Comparison of ENCODE assay signal across 16 cellular contexts in the genomic region with DNA sequence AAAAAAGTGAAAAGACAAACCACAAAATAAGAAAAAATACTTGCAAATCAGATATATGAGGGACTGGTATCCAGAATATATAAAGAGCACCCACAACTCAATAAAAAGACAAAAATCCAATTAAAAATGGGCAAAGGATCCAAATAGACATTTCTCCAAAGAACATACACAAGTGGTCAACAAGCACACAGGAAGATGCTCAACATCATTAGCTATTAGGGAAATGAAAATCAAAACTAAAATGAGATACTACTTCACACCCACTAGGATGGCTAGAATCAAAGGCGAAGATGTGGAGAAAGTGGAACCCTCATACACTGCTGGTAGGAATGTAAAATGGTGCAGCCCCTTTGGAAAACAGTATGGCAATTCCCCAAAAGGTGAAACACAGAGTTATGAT. TPM values are rescaled to one million over a fixed set of nuclear protein-coding genes. Genes with fewer than 3 reads are reported as not detected.
DNase-seq lines count a peak whose midpoint lies in the region; ATAC-seq, FAIRE-seq and TF ChIP-seq lines count a peak whose summit lies in the region.
"Had no signal": no experiment of that assay in that cellular context is flagged by ENCODE, and none has a peak within 500 bp of the region (broad histone marks: within the 10 kb centered on the region; RNA-seq: fewer than 3 reads in every experiment).

No MANE protein-coding gene starts in this region.

- BruUV-seq in HepG2 (replicated peaks; lab: Mats Ljungman, UMichigan): no TSS peak

- TF ChIP-seq POLR2A in esophagus squamous epithelium (IDR thresholded peaks at IDR 0.05): no peak
- TF ChIP-seq POLR2A in HepG2 (IDR thresholded peaks at IDR 0.05; ENCODE audit: insufficient read depth in 1 of 2, low read depth in 2 of 2, low read length in 2 of 2): no peak

- no peak overlapping the region for H3K4ac ChIP-seq in mesendoderm (ENCODE audit: low read depth, low read length)

- no peak overlapping the region for H2AFZ ChIP-seq in HepG2 (ENCODE audit: low read length)

- H3K56ac ChIP-seq in mesendoderm (ENCODE audit: low read length): no peak overlapping the region

- intact Hi-C loops in CD4-positive, alpha-beta memory T cell (cut with micrococcal nuclease): loop anchor here (5.0 kb wide), 1 partner anchor 124 kb away; no protein-coding TSS in a partner anchor
- intact Hi-C loops in esophagus squamous epithelium (cut with DNase I) (no loop called here), HepG2 (cut with micrococcal nuclease; ENCODE audit: unreplicated experiment) (no loop called here)

- no peaks in the 10 kb centered on the region for H3K9me3 ChIP-seq in CD4-positive, alpha-beta memory T cell (ENCODE audit: control insufficient read depth in 1 of 2, low read length in 2 of 2)
- H3K9me3 ChIP-seq in esophagus squamous epithelium (no peaks in the 10 kb centered on the region), HepG2 (ENCODE audit: low read length) (no peaks in the 10 kb centered on the region)
- H3K9me3 ChIP-seq: adrenal gland, thyroid gland had no signal

- no peak overlapping the region for H3K23ac ChIP-seq in mesendoderm (ENCODE audit: low read length)

- H3K4me2 ChIP-seq in HepG2 (ENCODE audit: low read depth, low read length): no peak overlapping the region
- no peak overlapping the region for H3K4me2 ChIP-seq in mesendoderm (ENCODE audit: low read length)

- H3K4me3 Mint-ChIP-seq in CD4-positive, alpha-beta memory T cell: peak overlapping the region in 7 of 8 donors; percentile 6 to 72 (median 53)
- peak overlapping the region in 2 of 3 donors; percentile 35 to 91 for H3K4me3 Mint-ChIP-seq in T-cell

- H3K27me3 ChIP-seq in CD4-positive, alpha-beta memory T cell (ENCODE audit: insufficient read depth, low read length): no peaks in the 10 kb centered on the region
- H3K27me3 ChIP-seq in esophagus squamous epithelium (no peaks in the 10 kb centered on the region), HepG2 (ENCODE audit: control insufficient read depth in 1 of 2, insufficient read depth in 2 of 2, low read length in 2 of 2) (no peaks in the 10 kb centered on the region), mesendoderm (ENCODE audit: insufficient read depth, low read length, poor library complexity) (no peaks in the 10 kb centered on the region)
- H3K27me3 ChIP-seq: adrenal gland, heart right ventricle, thyroid gland had no signal

- H3K79me1 ChIP-seq in mesendoderm (ENCODE audit: low read length): peaks cover 33% of the 10 kb centered on the region

- CTCF ChIA-PET in CD4-positive, alpha-beta memory T cell (lab: Charles Lee; ENCODE audit: partially characterized antibody): interaction anchor here (0.9 to 13.9 kb wide), 8 partner anchors 11 to 77 kb away, joined by 3 to 300 read pairs (median 4); partner anchors contain the start of gene DPM2
- CTCF ChIA-PET in T-cell (lab: Charles Lee): interaction anchor here (0.9 to 7.2 kb wide), 3 partner anchors 22 to 76 kb away, joined by 4 to 81 read pairs (median 4); no protein-coding TSS in a partner anchor
- CTCF ChIA-PET in HepG2 (lab: Yijun Ruan, JAX; ENCODE audit: low intra/inter-chr PET ratio, low total read pairs): no interaction called here

- H4K20me1 ChIP-seq in HepG2 (ENCODE audit: insufficient read depth, low read length): 0 out of 2 replicates have a peak, but pooled peaks cover 3% of the 10 kb centered on the region

- no peak overlapping the region for H2BK15ac ChIP-seq in mesendoderm (replicated peaks; ENCODE audit: low read depth)

- peaks cover 87% of the 10 kb centered on the region for H3K79me2 ChIP-seq in HepG2 (ENCODE audit: insufficient read depth, low read length)
- peaks cover 40% of the 10 kb centered on the region for H3K79me2 ChIP-seq in mesendoderm (ENCODE audit: control insufficient read depth, insufficient read depth, low read length)

- peaks cover 100% of the 10 kb centered on the region for H3K4me1 ChIP-seq in CD4-positive, alpha-beta memory T cell (ENCODE audit: insufficient read depth, low read length)
- H3K4me1 ChIP-seq in esophagus squamous epithelium (peaks cover 57 to 100% (median 69%) of the 10 kb centered on the region in 3 donors), HepG2 (ENCODE audit: insufficient read depth, low read length) (peaks cover 51% of the 10 kb centered on the region), mesendoderm (ENCODE audit: control insufficient read depth, low read depth, low read length) (no peaks in the 10 kb centered on the region)

- no peak overlapping the region for H2BK120ac ChIP-seq in mesendoderm (ENCODE audit: low read depth, low read length)

- no peaks in the 10 kb centered on the region for H3K9me3 Mint-ChIP-seq in CD4-positive, alpha-beta memory T cell
- H3K9me3 Mint-ChIP-seq in T-cell: no peaks in the 10 kb centered on the region

- no peak for DNase-seq in CD4-positive, alpha-beta memory T cell
- DNase-seq in T-cell: no peak
- DNase-seq in esophagus squamous epithelium (lab: John Stamatoyannopoulos, UW): no peak
- no peak for DNase-seq in HepG2 (ENCODE audit: low spot score)
- DNase-seq in T-helper 1 cell: no peak
- DNase-seq in mesendoderm: no peak
- DNase-seq: adrenal gland; heart right ventricle; NCI-H1105 treated with DMSO at 0.1 percent for 48 hours; NCI-H2107; NCI-H524; Right ventricle myocardium superior; stimulated activated CD4-positive, alpha-beta T cell treated with anti-CD3 and anti-CD28 coated beads, Interleukin-4, amount 100 ng/mL, for 24 hours; thyroid gland had no signal

- no peaks in the 10 kb centered on the region for H3K27me3 Mint-ChIP-seq in CD4-positive, alpha-beta memory T cell
- no peaks in the 10 kb centered on the region for H3K27me3 Mint-ChIP-seq in T-cell

- H3K27ac Mint-ChIP-seq in CD4-positive, alpha-beta memory T cell: peak overlapping the region; percentile 79 to 97 (median 90)
- H3K27ac Mint-ChIP-seq in T-cell: peak overlapping the region; percentile 83 to 88

- no peak overlapping the region for H2AK5ac ChIP-seq in mesendoderm (ENCODE audit: low read length)

- H3K18ac ChIP-seq in mesendoderm (ENCODE audit: low read length): no peak overlapping the region

- no peak for TF ChIP-seq RAD21 in HepG2 (CRISPR knock-in tag; IDR thresholded peaks at IDR 0.05)

- peaks cover 30 to 56% of the 10 kb centered on the region in 2 donors for H3K36me3 Mint-ChIP-seq in CD4-positive, alpha-beta memory T cell
- H3K36me3 Mint-ChIP-seq in T-cell: peaks cover 33% of the 10 kb centered on the region

- H3K4me3 ChIP-seq in CD4-positive, alpha-beta memory T cell (ENCODE audit: low read length in 2 of 2): no peak overlapping the region
- H3K4me3 ChIP-seq in esophagus squamous epithelium: no peak overlapping the region
- no peak overlapping the region for H3K4me3 ChIP-seq in HepG2 (replicated peaks in 1 of 3; ENCODE audit: insufficient read depth in 1 of 3, low read depth in 2 of 3, low read length in 3 of 3)
- no peak overlapping the region for H3K4me3 ChIP-seq in mesendoderm (ENCODE audit: low read length)
- H3K4me3 ChIP-seq: adrenal gland, heart right ventricle, thyroid gland had no signal

- in situ Hi-C loops in HepG2 (cut with HindIII; ENCODE audit: extremely low pct_ligation_motif_present, low pct_unique_long_range_greater_than_20kb): no loop called here

- TF ChIP-seq CTCF in esophagus squamous epithelium (IDR thresholded peaks at IDR 0.05) (no peak), HepG2 (CRISPR knock-in tag; IDR thresholded peaks at IDR 0.05) (no peak)

- POLR2A ChIA-PET in CD4-positive, alpha-beta memory T cell (lab: Charles Lee; ENCODE audit: partially characterized antibody): interaction anchor here (1.6 to 36.2 kb wide), 3 partner anchors 15 to 67 kb away, joined by 6 to 1317 read pairs (median 482); partner anchors contain the start of gene EEIG1
- POLR2A ChIA-PET in T-cell (lab: Charles Lee): interaction anchor here in 1 of 2 donors (0.6 kb wide), 1 partner anchor 75 kb away, joined by 3 read pairs; no protein-coding TSS in a partner anchor
- POLR2A ChIA-PET in HepG2 (lab: Yijun Ruan, JAX): no interaction called here

- H3K4me1 Mint-ChIP-seq in CD4-positive, alpha-beta memory T cell: peaks cover 67 to 99% (median 84%) of the 10 kb centered on the region in 4 donors
- H3K4me1 Mint-ChIP-seq in T-cell: peaks cover 95 to 98% (median 97%) of the 10 kb centered on the region in 3 donors

- peaks cover 6% of the 10 kb centered on the region for H3K36me3 ChIP-seq in CD4-positive, alpha-beta memory T cell (ENCODE audit: insufficient read depth, low read length)
- peaks cover 0 to 5% (median 0%) of the 10 kb centered on the region in 3 donors for H3K36me3 ChIP-seq in esophagus squamous epithelium
- H3K36me3 ChIP-seq in HepG2 (replicated peaks in 1 of 2; ENCODE audit: control insufficient read depth in 1 of 2, insufficient read depth in 2 of 2, low read length in 2 of 2): peaks cover 0 to 9% of the 10 kb centered on the region in 2 experiments; a peak in 3 of 5 replicates
- no peaks in the 10 kb centered on the region for H3K36me3 ChIP-seq in mesendoderm (ENCODE audit: control insufficient read depth, insufficient read depth, low read length)
- H3K36me3 ChIP-seq: adrenal gland, heart right ventricle, thyroid gland had no signal

- no peak overlapping the region for H4K8ac ChIP-seq in mesendoderm (ENCODE audit: low read depth, low read length)

- no peak overlapping the region for H4K5ac ChIP-seq in mesendoderm (ENCODE audit: low read length)

- FAIRE-seq in HepG2 (lab: Jason Lieb, UNC): no peak

- peak overlapping the region; percentile 14 for H3K27ac ChIP-seq in CD4-positive, alpha-beta memory T cell (ENCODE audit: low read depth, low read length)
- H3K27ac ChIP-seq in esophagus squamous epithelium: peak overlapping the region; percentile 88 to 99 (median 96)
- no peak overlapping the region for H3K27ac ChIP-seq in HepG2 (ENCODE audit: extremely low read length, insufficient read depth, low read length)
- H3K27ac ChIP-seq in mesendoderm (ENCODE audit: low read depth, low read length): no peak overlapping the region

- ATAC-seq in T-cell (replicated peaks in 1 of 4) (no peak), HepG2 (no peak)
- ATAC-seq: activated CD4-positive, CD25-positive, alpha-beta regulatory T cell treated with anti-CD3 and anti-CD28 coated beads, Interleukin-2, amount 50 U/mL, for 24 hours; heart right ventricle had no signal

- WGBS in esophagus squamous epithelium, 2 donors: 93 to 96% methylated on average over 1 of the region's 1 CpG
- WGBS in HepG2 (ENCODE audit: low lambda C conversion rate): 100% methylated on average over 1 of the region's 1 CpG
- WGBS in mesendoderm (ENCODE audit: extremely low coverage, insufficient coverage, low lambda C conversion rate): no CpG with 5 or more reads among the region's 1 CpG

- TF ChIP-seq EP300 in HepG2 (IDR thresholded peaks at IDR 0.05; ENCODE audit: low read depth in 2 of 2, low read length in 2 of 2) (no peak), HepG2 (CRISPR knock-in tag; IDR thresholded peaks at IDR 0.05; ENCODE audit: borderline replicate concordance) (no peak)

- no peak overlapping the region for H2BK5ac ChIP-seq in mesendoderm (ENCODE audit: low read length)

- H3K9ac ChIP-seq in HepG2 (ENCODE audit: insufficient read depth, low read depth, low read length) (no peak overlapping the region), mesendoderm (ENCODE audit: low read length) (no peak overlapping the region)

RNA-seq across cellular contexts. Expression of gene DPM2, which starts 21.1 kb away (rescaled TPM):
- total RNA-seq in CD4-positive, alpha-beta memory T cell: 10 to 100 TPM; 37.0 to 39.7 TPM
- 10 to 100 TPM; 41.0 to 43.1 TPM for polyA plus RNA-seq in CD4-positive, alpha-beta memory T cell
- 10 to 100 TPM; 32.3 to 66.5 (median 60.5) TPM for total RNA-seq in T-cell
- total RNA-seq in esophagus squamous epithelium: 10 to 100 TPM; 12.5 to 18.5 (median 15.7) TPM
- 17.5 and 24.8 TPM in 2 replicates for total RNA-seq in HepG2 (2016; rRNA removed; fragmentation: Illumina TruSeq; extraction: Trizol)
- total RNA-seq in HepG2 (2016; cell fraction: cytosol; rRNA removed; fragmentation: Illumina TruSeq; extraction: Trizol; ENCODE audit: low read depth): 20.0 and 27.3 TPM in 2 replicates
- 14.9 and 23.0 TPM in 2 replicates for total RNA-seq in HepG2 (2016; cell fraction: insoluble cytoplasmic fraction; rRNA removed; fragmentation: Illumina TruSeq; extraction: Trizol)
- 31.4 and 35.9 TPM in 2 replicates for total RNA-seq in HepG2 (2016; cell fraction: membrane; rRNA removed; fragmentation: Illumina TruSeq; extraction: Trizol)
- total RNA-seq in HepG2 (2016; cell fraction: nucleus; rRNA removed; fragmentation: Illumina TruSeq; extraction: Trizol): 18.6 and 22.0 TPM in 2 replicates
- 35.3 and 38.6 TPM in 2 replicates for polyA plus RNA-seq in HepG2 (2011; rRNA removed)
- 30.5 and 35.2 TPM in 2 replicates for polyA plus RNA-seq in HepG2 (2011; cell fraction: cytosol; rRNA removed)
- polyA plus RNA-seq in HepG2 (2011; cell fraction: nucleus; rRNA removed): 36.6 and 37.4 TPM in 2 replicates
- polyA plus RNA-seq in HepG2 (2012): 21.4 and 25.3 TPM in 2 replicates
- 32.5 and 40.9 TPM in 2 replicates for polyA plus RNA-seq in HepG2 (2016; cell fraction: cytosol; fragmentation: Illumina TruSeq; extraction: Trizol; ENCODE audit: low read depth)
- polyA plus RNA-seq in HepG2 (2016; cell fraction: insoluble cytoplasmic fraction; fragmentation: Illumina TruSeq; extraction: Trizol; ENCODE audit: low read depth): 30.7 and 34.8 TPM in 2 replicates
- 49.8 and 53.8 TPM in 2 replicates for polyA plus RNA-seq in HepG2 (2016; cell fraction: membrane; fragmentation: Illumina TruSeq; extraction: Trizol; ENCODE audit: low read depth)
- polyA plus RNA-seq in HepG2 (2016; cell fraction: nucleus; fragmentation: Illumina TruSeq; extraction: Trizol; ENCODE audit: insufficient read depth, low read depth): 49.9 and 52.5 TPM in 2 replicates
- polyA minus RNA-seq in HepG2 (2011; rRNA and poly(A)+ RNA removed; ENCODE audit: low replicate concordance): 68.5 and 193 TPM in 2 replicates
- 12.9 and 15.4 TPM in 2 replicates for polyA minus RNA-seq in HepG2 (2011; cell fraction: cytosol; rRNA and poly(A)+ RNA removed)
- polyA minus RNA-seq in HepG2 (2011; cell fraction: nucleus; rRNA and poly(A)+ RNA removed): 34.8 and 35.4 TPM in 2 replicates
- 31.9 TPM for polyA plus RNA-seq in mesendoderm (2013, experiment 1 of 2)
- 33.2 TPM for polyA plus RNA-seq in mesendoderm (2013, experiment 2 of 2)

RNA-seq across cellular contexts. Expression of gene EEIG1, which starts 22.1 kb away (rescaled TPM):
- total RNA-seq in CD4-positive, alpha-beta memory T cell: 100 to 1,000 TPM; 516 to 550 TPM
- polyA plus RNA-seq in CD4-positive, alpha-beta memory T cell: 100 to 1,000 TPM in 1 of 2 donors, 10 to 100 TPM in 1; 95.4 to 205 TPM
- total RNA-seq in T-cell (100 to 1,000 TPM; 351 to 746 (median 698) TPM), esophagus squamous epithelium (10 to 100 TPM; 16.9 to 65.0 (median 24.0) TPM), HepG2 (2016; rRNA removed; fragmentation: Illumina TruSeq; extraction: Trizol) (16.1 and 16.6 TPM in 2 replicates)
- 10.4 and 11.3 TPM in 2 replicates for total RNA-seq in HepG2 (2016; cell fraction: cytosol; rRNA removed; fragmentation: Illumina TruSeq; extraction: Trizol; ENCODE audit: low read depth)
- total RNA-seq in HepG2 (2016; cell fraction: insoluble cytoplasmic fraction; rRNA removed; fragmentation: Illumina TruSeq; extraction: Trizol): 12.3 and 17.2 TPM in 2 replicates
- total RNA-seq in HepG2 (2016; cell fraction: membrane; rRNA removed; fragmentation: Illumina TruSeq; extraction: Trizol): 21.5 and 21.9 TPM in 2 replicates
- total RNA-seq in HepG2 (2016; cell fraction: nucleus; rRNA removed; fragmentation: Illumina TruSeq; extraction: Trizol): 20.0 and 24.0 TPM in 2 replicates
- polyA plus RNA-seq in HepG2 (2011; rRNA removed): 25.2 and 30.1 TPM in 2 replicates
- 19.7 and 22.7 TPM in 2 replicates for polyA plus RNA-seq in HepG2 (2011; cell fraction: cytosol; rRNA removed)
- 108 and 126 TPM in 2 replicates for polyA plus RNA-seq in HepG2 (2011; cell fraction: nucleus; rRNA removed)
- 22.5 and 36.8 TPM in 2 replicates for polyA plus RNA-seq in HepG2 (2012)
- 3.8 and 4.2 TPM in 2 replicates for polyA plus RNA-seq in HepG2 (2016; cell fraction: cytosol; fragmentation: Illumina TruSeq; extraction: Trizol; ENCODE audit: low read depth)
- polyA plus RNA-seq in HepG2 (2016; cell fraction: insoluble cytoplasmic fraction; fragmentation: Illumina TruSeq; extraction: Trizol; ENCODE audit: low read depth): 24.1 and 30.7 TPM in 2 replicates
- polyA plus RNA-seq in HepG2 (2016; cell fraction: membrane; fragmentation: Illumina TruSeq; extraction: Trizol; ENCODE audit: low read depth): 16.7 and 17.4 TPM in 2 replicates
- 72.4 and 76.1 TPM in 2 replicates for polyA plus RNA-seq in HepG2 (2016; cell fraction: nucleus; fragmentation: Illumina TruSeq; extraction: Trizol; ENCODE audit: insufficient read depth, low read depth)
- polyA minus RNA-seq in HepG2 (2011; rRNA and poly(A)+ RNA removed; ENCODE audit: low replicate concordance): 25.3 and 40.6 TPM in 2 replicates
- 8.3 and 11.4 TPM in 2 replicates for polyA minus RNA-seq in HepG2 (2011; cell fraction: cytosol; rRNA and poly(A)+ RNA removed)
- polyA minus RNA-seq in HepG2 (2011; cell fraction: nucleus; rRNA and poly(A)+ RNA removed): 25.0 and 25.4 TPM in 2 replicates
- 17.5 TPM for polyA plus RNA-seq in mesendoderm (2013, experiment 1 of 2)
- 16.7 TPM for polyA plus RNA-seq in mesendoderm (2013, experiment 2 of 2)

RNA-seq across cellular contexts. Expression of gene PIP5KL1, which starts 28.2 kb away (rescaled TPM):
- total RNA-seq in CD4-positive, alpha-beta memory T cell: 1 to 10 TPM in 1 of 2 experiments, under 1 TPM in 1; 0.72 to 1.8 TPM
- under 1 TPM; 0.26 to 0.79 TPM for polyA plus RNA-seq in CD4-positive, alpha-beta memory T cell
- total RNA-seq in T-cell (1 to 10 TPM in 4 of 5 donors, under 1 TPM in 1; 0.99 to 5.6 (median 2.6) TPM), esophagus squamous epithelium (1 to 10 TPM in 3 of 4 donors, not detected in 1; 3.1 to 4.6 (median 3.6) TPM), HepG2 (2016; rRNA removed; fragmentation: Illumina TruSeq; extraction: Trizol) (0.20 TPM in 1 of 2 replicates, not detected in the other)
- total RNA-seq in HepG2 (2016; cell fraction: cytosol; rRNA removed; fragmentation: Illumina TruSeq; extraction: Trizol; ENCODE audit: low read depth): 0.51 TPM in 1 of 2 replicates, not detected in the other
- total RNA-seq in HepG2 (2016; cell fraction: insoluble cytoplasmic fraction; rRNA removed; fragmentation: Illumina TruSeq; extraction: Trizol): 0.15 TPM in 1 of 2 replicates, not detected in the other
- not detected in 2 replicates for total RNA-seq in HepG2 (2016; cell fraction: membrane; rRNA removed; fragmentation: Illumina TruSeq; extraction: Trizol)
- total RNA-seq in HepG2 (2016; cell fraction: nucleus; rRNA removed; fragmentation: Illumina TruSeq; extraction: Trizol): 0.56 TPM in 1 of 2 replicates, not detected in the other
- polyA plus RNA-seq in HepG2 (2011; rRNA removed): 0.44 and 0.49 TPM in 2 replicates
- 0.17 and 0.32 TPM in 2 replicates for polyA plus RNA-seq in HepG2 (2011; cell fraction: cytosol; rRNA removed)
- 5.3 and 9.9 TPM in 2 replicates for polyA plus RNA-seq in HepG2 (2011; cell fraction: nucleus; rRNA removed)
- 0.32 and 0.67 TPM in 2 replicates for polyA plus RNA-seq in HepG2 (2012)
- polyA plus RNA-seq in HepG2 (2016; cell fraction: cytosol; fragmentation: Illumina TruSeq; extraction: Trizol; ENCODE audit: low read depth): 0.24 TPM in 1 of 2 replicates, not detected in the other
- polyA plus RNA-seq in HepG2 (2016; cell fraction: insoluble cytoplasmic fraction; fragmentation: Illumina TruSeq; extraction: Trizol; ENCODE audit: low read depth): not detected in 2 replicates
- polyA plus RNA-seq in HepG2 (2016; cell fraction: membrane; fragmentation: Illumina TruSeq; extraction: Trizol; ENCODE audit: low read depth): not detected in 2 replicates
- 1.1 TPM in 1 of 2 replicates, not detected in the other for polyA plus RNA-seq in HepG2 (2016; cell fraction: nucleus; fragmentation: Illumina TruSeq; extraction: Trizol; ENCODE audit: insufficient read depth, low read depth)
- 0.72 and 1.4 TPM in 2 replicates for polyA minus RNA-seq in HepG2 (2011; rRNA and poly(A)+ RNA removed; ENCODE audit: low replicate concordance)
- 0.88 TPM in 1 of 2 replicates, not detected in the other for polyA minus RNA-seq in HepG2 (2011; cell fraction: cytosol; rRNA and poly(A)+ RNA removed)
- polyA minus RNA-seq in HepG2 (2011; cell fraction: nucleus; rRNA and poly(A)+ RNA removed): 1.3 and 2.2 TPM in 2 replicates
- 4.1 TPM for polyA plus RNA-seq in mesendoderm (2013, experiment 1 of 2)
- 3.5 TPM for polyA plus RNA-seq in mesendoderm (2013, experiment 2 of 2)
- total RNA-seq: skeletal muscle tissue had no signal

RNA-seq across cellular contexts. Expression of gene ST6GALNAC4, which starts 41.9 kb away (rescaled TPM):
- total RNA-seq in CD4-positive, alpha-beta memory T cell: 10 to 100 TPM; 35.7 to 38.1 TPM
- 10 to 100 TPM; 10.2 to 18.5 TPM for polyA plus RNA-seq in CD4-positive, alpha-beta memory T cell
- total RNA-seq in T-cell (10 to 100 TPM; 24.9 to 40.7 (median 35.1) TPM), esophagus squamous epithelium (10 to 100 TPM; 12.5 to 33.0 (median 23.8) TPM), HepG2 (2016; rRNA removed; fragmentation: Illumina TruSeq; extraction: Trizol) (14.8 and 18.8 TPM in 2 replicates)
- total RNA-seq in HepG2 (2016; cell fraction: cytosol; rRNA removed; fragmentation: Illumina TruSeq; extraction: Trizol; ENCODE audit: low read depth): 35.6 and 43.0 TPM in 2 replicates
- 13.0 and 19.7 TPM in 2 replicates for total RNA-seq in HepG2 (2016; cell fraction: insoluble cytoplasmic fraction; rRNA removed; fragmentation: Illumina TruSeq; extraction: Trizol)
- total RNA-seq in HepG2 (2016; cell fraction: membrane; rRNA removed; fragmentation: Illumina TruSeq; extraction: Trizol): 47.7 and 65.6 TPM in 2 replicates
- total RNA-seq in HepG2 (2016; cell fraction: nucleus; rRNA removed; fragmentation: Illumina TruSeq; extraction: Trizol): 12.8 and 17.5 TPM in 2 replicates
- 27.7 and 36.4 TPM in 2 replicates for polyA plus RNA-seq in HepG2 (2011; rRNA removed)
- 26.2 and 47.9 TPM in 2 replicates for polyA plus RNA-seq in HepG2 (2011; cell fraction: cytosol; rRNA removed)
- 41.2 and 43.3 TPM in 2 replicates for polyA plus RNA-seq in HepG2 (2011; cell fraction: nucleus; rRNA removed)
- 14.8 and 21.6 TPM in 2 replicates for polyA plus RNA-seq in HepG2 (2012)
- 55.5 and 75.3 TPM in 2 replicates for polyA plus RNA-seq in HepG2 (2016; cell fraction: cytosol; fragmentation: Illumina TruSeq; extraction: Trizol; ENCODE audit: low read depth)
- 20.6 and 23.9 TPM in 2 replicates for polyA plus RNA-seq in HepG2 (2016; cell fraction: insoluble cytoplasmic fraction; fragmentation: Illumina TruSeq; extraction: Trizol; ENCODE audit: low read depth)
- polyA plus RNA-seq in HepG2 (2016; cell fraction: membrane; fragmentation: Illumina TruSeq; extraction: Trizol; ENCODE audit: low read depth): 69.4 and 78.8 TPM in 2 replicates
- 25.2 and 32.3 TPM in 2 replicates for polyA plus RNA-seq in HepG2 (2016; cell fraction: nucleus; fragmentation: Illumina TruSeq; extraction: Trizol; ENCODE audit: insufficient read depth, low read depth)
- polyA minus RNA-seq in HepG2 (2011; rRNA and poly(A)+ RNA removed; ENCODE audit: low replicate concordance): 74.4 and 118 TPM in 2 replicates
- 40.0 and 42.1 TPM in 2 replicates for polyA minus RNA-seq in HepG2 (2011; cell fraction: cytosol; rRNA and poly(A)+ RNA removed)
- 15.6 and 17.8 TPM in 2 replicates for polyA minus RNA-seq in HepG2 (2011; cell fraction: nucleus; rRNA and poly(A)+ RNA removed)
- 12.3 TPM for polyA plus RNA-seq in mesendoderm (2013, experiment 1 of 2)
- polyA plus RNA-seq in mesendoderm (2013, experiment 2 of 2): 14.4 TPM

RNA-seq across cellular contexts. Expression of gene ST6GALNAC6, which starts 59.3 kb away (rescaled TPM):
- total RNA-seq in CD4-positive, alpha-beta memory T cell: 100 to 1,000 TPM; 125 to 127 TPM
- 10 to 100 TPM; 45.2 to 45.6 TPM for polyA plus RNA-seq in CD4-positive, alpha-beta memory T cell
- total RNA-seq in T-cell (100 to 1,000 TPM in 2 of 5 donors, 10 to 100 TPM in 3; 73.0 to 123 (median 86.3) TPM), esophagus squamous epithelium (10 to 100 TPM; 14.5 to 69.4 (median 26.1) TPM), HepG2 (2016; rRNA removed; fragmentation: Illumina TruSeq; extraction: Trizol) (16.7 and 18.5 TPM in 2 replicates)
- 13.5 and 13.9 TPM in 2 replicates for total RNA-seq in HepG2 (2016; cell fraction: cytosol; rRNA removed; fragmentation: Illumina TruSeq; extraction: Trizol; ENCODE audit: low read depth)
- 11.7 and 18.2 TPM in 2 replicates for total RNA-seq in HepG2 (2016; cell fraction: insoluble cytoplasmic fraction; rRNA removed; fragmentation: Illumina TruSeq; extraction: Trizol)
- total RNA-seq in HepG2 (2016; cell fraction: membrane; rRNA removed; fragmentation: Illumina TruSeq; extraction: Trizol): 42.0 and 46.1 TPM in 2 replicates
- total RNA-seq in HepG2 (2016; cell fraction: nucleus; rRNA removed; fragmentation: Illumina TruSeq; extraction: Trizol): 13.4 and 15.1 TPM in 2 replicates
- polyA plus RNA-seq in HepG2 (2011; rRNA removed): 65.4 and 103 TPM in 2 replicates
- 63.0 and 69.3 TPM in 2 replicates for polyA plus RNA-seq in HepG2 (2011; cell fraction: cytosol; rRNA removed)
- 134 and 138 TPM in 2 replicates for polyA plus RNA-seq in HepG2 (2011; cell fraction: nucleus; rRNA removed)
- 36.1 and 53.0 TPM in 2 replicates for polyA plus RNA-seq in HepG2 (2012)
- 33.4 and 37.1 TPM in 2 replicates for polyA plus RNA-seq in HepG2 (2016; cell fraction: cytosol; fragmentation: Illumina TruSeq; extraction: Trizol; ENCODE audit: low read depth)
- 18.0 and 19.3 TPM in 2 replicates for polyA plus RNA-seq in HepG2 (2016; cell fraction: insoluble cytoplasmic fraction; fragmentation: Illumina TruSeq; extraction: Trizol; ENCODE audit: low read depth)
- polyA plus RNA-seq in HepG2 (2016; cell fraction: membrane; fragmentation: Illumina TruSeq; extraction: Trizol; ENCODE audit: low read depth): 54.8 and 59.0 TPM in 2 replicates
- 32.9 and 35.5 TPM in 2 replicates for polyA plus RNA-seq in HepG2 (2016; cell fraction: nucleus; fragmentation: Illumina TruSeq; extraction: Trizol; ENCODE audit: insufficient read depth, low read depth)
- polyA minus RNA-seq in HepG2 (2011; rRNA and poly(A)+ RNA removed; ENCODE audit: low replicate concordance): 41.6 and 91.9 TPM in 2 replicates
- polyA minus RNA-seq in HepG2 (2011; cell fraction: cytosol; rRNA and poly(A)+ RNA removed): 15.4 and 21.1 TPM in 2 replicates
- 22.4 and 22.6 TPM in 2 replicates for polyA minus RNA-seq in HepG2 (2011; cell fraction: nucleus; rRNA and poly(A)+ RNA removed)
- polyA plus RNA-seq in mesendoderm (2013, experiment 1 of 2): 11.0 TPM
- polyA plus RNA-seq in mesendoderm (2013, experiment 2 of 2): 11.5 TPM

Comparison
In these comparisons a context has a peak if more than half of its experiments do, and no peak if none do; other contexts are left out.
1. H3K27ac ChIP-seq: peak in CD4-positive, alpha-beta memory T cell (single experiment) and esophagus squamous epithelium (4 of 4); none in HepG2 (single experiment) and mesendoderm (single experiment).
2. RNA of gene EEIG1, which starts 22.1 kb away (total RNA-seq): 351 to 746 TPM in T-cell and 516 to 550 TPM in CD4-positive, alpha-beta memory T cell; 16.9 to 65.0 TPM in esophagus squamous epithelium and 10.4 to 24.0 TPM in HepG2; every median in the first group is over 4 times any median in the second.